In genomic region chr2:28608829-28609400, GRCh38 we compare ENCODE assay signal across 19 cellular contexts.
DNase-seq lines count a peak whose midpoint lies in the region; ATAC-seq, FAIRE-seq and TF ChIP-seq lines count a peak whose summit lies in the region.
"Had no signal": no experiment of that assay in that cellular context is flagged by ENCODE, and none has a peak within 500 bp of the region (broad histone marks: within the 10 kb centered on the region; RNA-seq: fewer than 3 reads in every experiment).

No MANE protein-coding gene starts in this region.

- no peak overlapping the region for H3K23ac ChIP-seq in H1 (ENCODE audit: insufficient read length)

- FAIRE-seq in H1 (lab: Jason Lieb, UNC) = no peak
- FAIRE-seq: G401.6 had no signal

- DNase-seq in CD14-positive monocyte (ENCODE audit: low spot score) = no peak
- no peak for DNase-seq in H1 (ENCODE audit: low read depth in 1 of 2, low spot score in 2 of 2)
- DNase-seq in prostate gland (ENCODE audit: low spot score) = no peak
- no peak for DNase-seq in activated CD4-positive, alpha-beta T cell treated with anti-CD3 and anti-CD28 coated beads for 48 hours
- no peak for DNase-seq in NCI-H1694 treated with DMSO at 0.1 percent for 48 hours (lab: John Stamatoyannopoulos, UW)
- DNase-seq: activated gamma-delta T cell treated with Interleukin-2 at 50 U/mL for 16 hours, Caco-2, mesendoderm, MV-4-11, NCI-H2081, NCI-H510A treated with DMSO at 0.1 percent for 48 hours, T-helper 9 cell had no signal

- H2AFZ ChIP-seq in H1 (ENCODE audit: low read length) = no peak overlapping the region

- no peak overlapping the region for H3K4me3 ChIP-seq in H1 (ENCODE audit: extremely low read depth in 1 of 4, insufficient read depth in 2 of 4, low read depth in 3 of 4, low read length in 4 of 4)
- H3K4me3 ChIP-seq in prostate gland = no peak overlapping the region
- H3K4me3 ChIP-seq: SK-N-MC had no signal

- CTCF ChIA-PET in H1 (lab: Charles Lee; ENCODE audit: partially characterized antibody) = interaction anchor here (0.7 to 9.5 kb wide), 8 partner anchors 8 to 177 kb away, joined by 3 to 81 read pairs (median 4); no protein-coding TSS in a partner anchor

- no peaks in the 10 kb centered on the region; a peak in 1 of 7 replicates for H3K27me3 ChIP-seq in H1 (replicated peaks in 1 of 4; ENCODE audit: control insufficient read depth in 3 of 4, extremely low read depth in 1 of 4, insufficient read depth in 3 of 4, low read length in 3 of 4)
- no peaks in the 10 kb centered on the region for H3K27me3 ChIP-seq in prostate gland (replicated peaks; ENCODE audit: insufficient read depth)

- H3K79me2 ChIP-seq in H1 (ENCODE audit: control insufficient read depth in 1 of 2, insufficient read depth in 2 of 2, low read length in 2 of 2) = no peaks in the 10 kb centered on the region

- no peak overlapping the region for H3K4me3 Mint-ChIP-seq in CD14-positive monocyte
- H3K4me3 Mint-ChIP-seq: neural crest cell; stimulated activated naive CD8-positive, alpha-beta T cell treated with anti-CD3 and anti-CD28 coated beads, Interleukin-15, Interleukin-2, amounts not matched to agents 100 ng/mL and 50 ng/mL, for 24 hours had no signal

- H3K36me3 ChIP-seq in H1 (ENCODE audit: control insufficient read depth in 2 of 4, insufficient read depth in 4 of 4, low read length in 3 of 4) (no peaks in the 10 kb centered on the region), prostate gland (no peaks in the 10 kb centered on the region)

- intact Hi-C loops in CD14-positive monocyte (cut with micrococcal nuclease) (no loop called here), prostate gland (cut with DNase I) (loop anchor here (1.0 to 5.0 kb wide), 2 partner anchors 16 to 33 kb away; no protein-coding TSS in a partner anchor)

- ATAC-seq in GM19395 (IDR thresholded peaks at IDR 0.05; ENCODE audit: unreplicated experiment) (no peak), HG02571 (IDR thresholded peaks at IDR 0.05; ENCODE audit: unreplicated experiment) (no peak)

- no peak overlapping the region for H3K4ac ChIP-seq in H1 (replicated peaks; ENCODE audit: insufficient read length, low read depth, low read length)

- TF ChIP-seq CTCF in CD14-positive monocyte (IDR thresholded peaks at IDR 0.05) = no peak
- no peak for TF ChIP-seq CTCF in H1 (IDR thresholded peaks at IDR 0.05; ENCODE audit: control extremely low read depth in 1 of 3, insufficient read depth in 1 of 3, low read depth in 1 of 3, low read length in 3 of 3)
- no peak for TF ChIP-seq CTCF in prostate gland (IDR thresholded peaks at IDR 0.05)

- H3K4me1 Mint-ChIP-seq in CD14-positive monocyte = peaks cover 29% of the 10 kb centered on the region

- H3K27ac Mint-ChIP-seq in CD14-positive monocyte = peak overlapping the region in 4 of 7 donors; percentile 0 to 30 (median 12)
- H3K27ac Mint-ChIP-seq: stimulated activated naive CD8-positive, alpha-beta T cell treated with anti-CD3 and anti-CD28 coated beads, Interleukin-15, Interleukin-2, amounts not matched to agents 100 ng/mL and 50 ng/mL, for 24 hours had no signal

- H2BK120ac ChIP-seq in H1 (replicated peaks; ENCODE audit: low read depth, low read length) = no peak overlapping the region

- H3K36me3 Mint-ChIP-seq in CD14-positive monocyte = peaks cover 41 to 66% of the 10 kb centered on the region in 2 donors

- H3K27ac ChIP-seq in H1 (ENCODE audit: low read depth, low read length) = no peak overlapping the region
- H3K27ac ChIP-seq in prostate gland = peak overlapping the region; percentile 72 to 76
- H3K27ac ChIP-seq: SK-N-MC had no signal

- no peaks in the 10 kb centered on the region for H4K20me1 ChIP-seq in H1 (replicated peaks in 1 of 2; ENCODE audit: control insufficient read depth in 1 of 2, insufficient read depth in 2 of 2, low read length in 2 of 2)

- no peaks in the 10 kb centered on the region for H3K9me3 Mint-ChIP-seq in CD14-positive monocyte
- H3K9me3 Mint-ChIP-seq: neural crest cell; stimulated activated naive CD8-positive, alpha-beta T cell treated with anti-CD3 and anti-CD28 coated beads, Interleukin-15, Interleukin-2, amounts not matched to agents 100 ng/mL and 50 ng/mL, for 24 hours had no signal

- no peak overlapping the region for H4K8ac ChIP-seq in H1 (ENCODE audit: extremely low read depth, insufficient read depth, low read length)

- H2BK15ac ChIP-seq in H1 (ENCODE audit: low read length) = no peak overlapping the region

- H3K79me1 ChIP-seq in H1 (ENCODE audit: low read depth, low read length) = no peaks in the 10 kb centered on the region

- H2BK5ac ChIP-seq in H1 (ENCODE audit: low read depth, low read length) = no peak overlapping the region

- TF ChIP-seq EP300 in Ishikawa (IDR thresholded peaks at IDR 0.05; ENCODE audit: borderline replicate concordance) (no peak), H1 (IDR thresholded peaks at IDR 0.05; ENCODE audit: borderline replicate concordance in 1 of 2, low read depth in 2 of 2, low read length in 2 of 2) (no peak)

- POLR2A ChIA-PET in H1 (lab: Charles Lee; ENCODE audit: partially characterized antibody) = no interaction called here

- H2AK5ac ChIP-seq in H1 (ENCODE audit: low read depth, low read length) = no peak overlapping the region

- no peaks in the 10 kb centered on the region for H3K27me3 Mint-ChIP-seq in CD14-positive monocyte (ENCODE audit: low read depth in 3 of 3)
- H3K27me3 Mint-ChIP-seq: stimulated activated naive CD8-positive, alpha-beta T cell treated with anti-CD3 and anti-CD28 coated beads, Interleukin-15, Interleukin-2, amounts not matched to agents 100 ng/mL and 50 ng/mL, for 24 hours had no signal

- H3K56ac ChIP-seq in H1 (replicated peaks; ENCODE audit: insufficient read length, low read depth, low read length) = no peak overlapping the region

- H3K9me3 ChIP-seq in H1 (ENCODE audit: insufficient read depth in 2 of 2, low read depth in 1 of 2, low read length in 1 of 2) (no peaks in the 10 kb centered on the region), prostate gland (no peaks in the 10 kb centered on the region)
- H3K9me3 ChIP-seq: Caco-2 had no signal

- H3K9ac ChIP-seq in H1 (replicated peaks in 1 of 4; ENCODE audit: extremely low read depth in 1 of 4, low read depth in 3 of 4, low read length in 3 of 4) = no peak overlapping the region

- WGBS in H1 (ENCODE audit: extremely low coverage in 1 of 2, insufficient coverage in 1 of 2, insufficient read length in 1 of 2, insufficient replicate concordance in 2 of 2, low coverage in 1 of 2, low lambda C conversion rate in 2 of 2, missing lambda C conversion rate in 1 of 2), 2 experiments = 97% methylated on average over 4 of the region's 4 CpGs; no CpG with 5 or more reads in 1 of the 2 experiments
- WGBS in prostate gland = 93% methylated on average over 4 of the region's 4 CpGs

- TF ChIP-seq RAD21 in Ishikawa (IDR thresholded peaks at IDR 0.05; ENCODE audit: low read depth) (no peak), H1 (IDR thresholded peaks at IDR 0.05 in 1 of 2, conservative IDR thresholded peaks at IDR 0.05 in 1 of 2; ENCODE audit: low read depth in 2 of 2, low read length in 2 of 2) (no peak)

- no peak for TF ChIP-seq POLR2A in H1 (IDR thresholded peaks at IDR 0.05; ENCODE audit: control extremely low read depth in 1 of 2, low read depth in 2 of 2, low read length in 2 of 2)
- TF ChIP-seq POLR2A in prostate gland (IDR thresholded peaks at IDR 0.05) = no peak

- no peak overlapping the region for H3K4me2 ChIP-seq in H1 (ENCODE audit: insufficient read depth in 1 of 2, low read depth in 2 of 2, low read length in 2 of 2)

- H4K5ac ChIP-seq in H1 (ENCODE audit: insufficient read length, low read depth, low read length) = no peak overlapping the region

- H3K18ac ChIP-seq in H1 (ENCODE audit: extremely low read depth, low read length) = no peak overlapping the region

- no peak overlapping the region for H2BK12ac ChIP-seq in H1 (ENCODE audit: low read depth, low read length)

- H3K14ac ChIP-seq in H1 (ENCODE audit: insufficient read length) = no peak overlapping the region

- H3K4me1 ChIP-seq in H1 (replicated peaks in 1 of 4; ENCODE audit: control insufficient read depth in 3 of 4, insufficient read depth in 4 of 4, low read length in 3 of 4) (peaks cover 0 to 7% (median 3%) of the 10 kb centered on the region in 4 experiments; a peak in 4 of 7 replicates), prostate gland (replicated peaks) (peaks cover 8% of the 10 kb centered on the region)

- no peaks in the 10 kb centered on the region for H3K23me2 ChIP-seq in H1 (ENCODE audit: low read depth, low read length)

- no peak overlapping the region for H4K91ac ChIP-seq in H1 (replicated peaks; ENCODE audit: insufficient read length, low read length)

- H2BK20ac ChIP-seq in H1 (ENCODE audit: low read length) = no peak overlapping the region

TF ChIP-seq in Ishikawa, 13 proteins besides CTCF, POLR2A, EP300 and RAD21:
- TF ChIP-seq CEBPB (IDR thresholded peaks at IDR 0.05) (peak; percentile 45; the same call in 1 of the 2 replicates), YY1 (IDR thresholded peaks at IDR 0.05; ENCODE audit: low read depth) (no peak)

TF ChIP-seq in H1, 55 proteins besides CTCF, POLR2A, EP300 and RAD21:
- TF ChIP-seq CEBPB (IDR thresholded peaks at IDR 0.05; ENCODE audit: low read depth, low read length) (peak; percentile 12; the same call in 1 of the 2 replicates), SIN3A (conservative IDR thresholded peaks at IDR 0.05 in 1 of 2, IDR thresholded peaks at IDR 0.05 in 1 of 2; ENCODE audit: low read depth in 1 of 2, low read length in 2 of 2) (no peak)
TF ChIP-seq in H1: peak in this region for 1.
